Comparison of ENCODE assay signal across 1 cellular context in genomic region chr19:4402171-4403004, GRCh38.
TF ChIP-seq lines count a peak whose summit lies in the region.

CHAF1A (plus strand) TSS chr19:4402640; CDS start chr19:4402763, 123 bp downstream.

TF ChIP-seq in HepG2, 621 proteins besides CTCF, POLR2A, EP300 and RAD21 (continued from another document and continues in another):
- TF ChIP-seq KIAA2018 (CRISPR knock-in tag; IDR thresholded peaks at IDR 0.05; ENCODE audit: borderline replicate concordance) = no peak
- TF ChIP-seq PRDM10 (CRISPR knock-in tag; IDR thresholded peaks at IDR 0.05; ENCODE audit: low read depth) = peak; percentile 62; the same call in 1 of the 2 replicates
- no peak for TF ChIP-seq FOXC1 (CRISPR knock-in tag; IDR thresholded peaks at IDR 0.05; ENCODE audit: borderline replicate concordance)
- no peak for TF ChIP-seq ZNF431 (CRISPR knock-in tag; IDR thresholded peaks at IDR 0.05; ENCODE audit: borderline replicate concordance, low read depth)
- no peak; the same call in 1 of the 2 replicates for TF ChIP-seq ZNF607 (CRISPR knock-in tag; IDR thresholded peaks at IDR 0.05; ENCODE audit: borderline replicate concordance)
- no peak for TF ChIP-seq ZNF780A (CRISPR knock-in tag; IDR thresholded peaks at IDR 0.05)
- no peak for TF ChIP-seq ZUFSP (CRISPR knock-in tag; IDR thresholded peaks at IDR 0.05; ENCODE audit: borderline replicate concordance)
- TF ChIP-seq NFYB (CRISPR knock-in tag; IDR thresholded peaks at IDR 0.05) = peak; percentile 98
- TF ChIP-seq FOSL1 (CRISPR knock-in tag; IDR thresholded peaks at IDR 0.05; ENCODE audit: borderline replicate concordance) = no peak
- TF ChIP-seq ZNF496 (CRISPR knock-in tag; IDR thresholded peaks at IDR 0.05; ENCODE audit: insufficient replicate concordance) = no peak
- TF ChIP-seq, protein P1, sequence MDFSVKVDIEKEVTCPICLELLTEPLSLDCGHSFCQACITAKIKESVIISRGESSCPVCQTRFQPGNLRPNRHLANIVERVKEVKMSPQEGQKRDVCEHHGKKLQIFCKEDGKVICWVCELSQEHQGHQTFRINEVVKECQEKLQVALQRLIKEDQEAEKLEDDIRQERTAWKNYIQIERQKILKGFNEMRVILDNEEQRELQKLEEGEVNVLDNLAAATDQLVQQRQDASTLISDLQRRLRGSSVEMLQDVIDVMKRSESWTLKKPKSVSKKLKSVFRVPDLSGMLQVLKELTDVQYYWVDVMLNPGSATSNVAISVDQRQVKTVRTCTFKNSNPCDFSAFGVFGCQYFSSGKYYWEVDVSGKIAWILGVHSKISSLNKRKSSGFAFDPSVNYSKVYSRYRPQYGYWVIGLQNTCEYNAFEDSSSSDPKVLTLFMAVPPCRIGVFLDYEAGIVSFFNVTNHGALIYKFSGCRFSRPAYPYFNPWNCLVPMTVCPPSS (IDR thresholded peaks at IDR 0.05) = no peak
- no peak for TF ChIP-seq SMAD9 (CRISPR knock-in tag; IDR thresholded peaks at IDR 0.05)
- no peak for TF ChIP-seq FOXO1 (CRISPR knock-in tag; IDR thresholded peaks at IDR 0.05)
- no peak for TF ChIP-seq ZNF407 (CRISPR knock-in tag; IDR thresholded peaks at IDR 0.05; ENCODE audit: not compliant biosample characterization)
- TF ChIP-seq, protein P2, sequence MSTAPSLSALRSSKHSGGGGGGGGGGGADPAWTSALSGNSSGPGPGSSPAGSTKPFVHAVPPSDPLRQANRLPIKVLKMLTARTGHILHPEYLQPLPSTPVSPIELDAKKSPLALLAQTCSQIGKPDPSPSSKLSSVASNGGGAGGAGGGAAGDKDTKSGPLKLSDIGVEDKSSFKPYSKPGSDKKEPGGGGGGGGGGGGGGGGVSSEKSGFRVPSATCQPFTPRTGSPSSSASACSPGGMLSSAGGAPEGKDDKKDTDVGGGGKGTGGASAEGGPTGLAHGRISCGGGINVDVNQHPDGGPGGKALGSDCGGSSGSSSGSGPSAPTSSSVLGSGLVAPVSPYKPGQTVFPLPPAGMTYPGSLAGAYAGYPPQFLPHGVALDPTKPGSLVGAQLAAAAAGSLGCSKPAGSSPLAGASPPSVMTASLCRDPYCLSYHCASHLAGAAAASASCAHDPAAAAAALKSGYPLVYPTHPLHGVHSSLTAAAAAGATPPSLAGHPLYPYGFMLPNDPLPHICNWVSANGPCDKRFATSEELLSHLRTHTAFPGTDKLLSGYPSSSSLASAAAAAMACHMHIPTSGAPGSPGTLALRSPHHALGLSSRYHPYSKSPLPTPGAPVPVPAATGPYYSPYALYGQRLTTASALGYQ (CRISPR knock-in tag; IDR thresholded peaks at IDR 0.05) = 0 out of 2 replicates have a peak, but pooled peaks have one; percentile 14
- TF ChIP-seq ZNF441 (CRISPR knock-in tag; IDR thresholded peaks at IDR 0.05; ENCODE audit: borderline replicate concordance) = no peak
- no peak for TF ChIP-seq RFX3 (CRISPR knock-in tag; IDR thresholded peaks at IDR 0.05)
- no peak for TF ChIP-seq PREB (CRISPR knock-in tag; IDR thresholded peaks at IDR 0.05)
- no peak; the same call in none of the 2 replicates for TF ChIP-seq ZBTB14 (CRISPR knock-in tag; IDR thresholded peaks at IDR 0.05)
- no peak for TF ChIP-seq PAWR (CRISPR knock-in tag; IDR thresholded peaks at IDR 0.05; ENCODE audit: borderline replicate concordance)
- TF ChIP-seq TAF15 (IDR thresholded peaks at IDR 0.05; ENCODE audit: low read depth, low read length, poor library complexity, severe bottlenecking) = no peak
